In the genomic region with DNA sequence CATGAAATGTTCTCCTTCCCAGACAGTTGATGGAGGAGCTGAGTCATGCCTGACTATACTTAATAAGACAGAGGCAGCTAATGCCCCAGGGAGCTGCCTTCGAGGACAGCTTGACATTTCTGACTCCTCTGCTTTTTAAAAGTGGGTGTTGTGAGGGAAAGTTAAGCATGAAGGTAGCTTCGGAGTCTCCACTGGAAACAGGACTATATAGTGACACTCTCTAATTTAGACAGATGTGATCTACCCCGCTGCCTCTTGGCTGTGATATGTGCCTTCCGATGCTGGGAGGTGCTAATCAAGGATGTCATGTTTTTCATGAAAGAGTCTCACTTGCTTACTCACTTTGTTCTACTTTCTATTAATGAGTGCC, we compare ENCODE assay signal across 9 cellular contexts.
DNase-seq lines count a peak whose midpoint lies in the region; ATAC-seq and TF ChIP-seq lines count a peak whose summit lies in the region.
"Had no signal": no experiment of that assay in that cellular context is flagged by ENCODE, and none has a peak within 500 bp of the region (broad histone marks: within the 10 kb centered on the region; RNA-seq: fewer than 3 reads in every experiment).

No MANE protein-coding gene starts in this region.

- no peak for TF ChIP-seq CTCF in thyroid gland (IDR thresholded peaks at IDR 0.05)

- H3K36me3 ChIP-seq in CD4-positive, alpha-beta memory T cell (ENCODE audit: insufficient read depth, low read length) = no peaks in the 10 kb centered on the region
- H3K36me3 ChIP-seq in mesendoderm (ENCODE audit: control insufficient read depth, insufficient read depth, low read length) (no peaks in the 10 kb centered on the region), thyroid gland (no peaks in the 10 kb centered on the region)

- H2AK5ac ChIP-seq in mesendoderm (ENCODE audit: low read length) = no peak overlapping the region

- DNase-seq in CD4-positive, alpha-beta memory T cell = peak in 4 of 5 donors; percentile 3 to 20 (median 16)
- DNase-seq in HS-27A (ENCODE audit: low read depth) (peak; percentile 50), mesendoderm (peak; percentile 73), COR-L47 (lab: John Stamatoyannopoulos, UW) (no peak), thyroid gland (no peak)
- peak; percentile 61 for DNase-seq in activated naive CD4-positive, alpha-beta T cell treated with anti-CD3 and anti-CD28 coated beads for 36 hours

- H3K27me3 ChIP-seq in CD4-positive, alpha-beta memory T cell (ENCODE audit: insufficient read depth, low read length) = no peaks in the 10 kb centered on the region
- H3K27me3 ChIP-seq in mesendoderm (ENCODE audit: insufficient read depth, low read length, poor library complexity) = no peaks in the 10 kb centered on the region
- H3K27me3 ChIP-seq in thyroid gland = no peaks in the 10 kb centered on the region

- H3K27ac Mint-ChIP-seq in CD4-positive, alpha-beta memory T cell = peak overlapping the region in 6 of 7 donors; percentile 6 to 49 (median 16)
- H3K27ac Mint-ChIP-seq in activated naive CD4-positive, alpha-beta T cell treated with anti-CD3 and anti-CD28 coated beads for 36 hours = peak overlapping the region; percentile 88

- H3K27ac ChIP-seq in CD4-positive, alpha-beta memory T cell (ENCODE audit: low read depth, low read length) = no peak overlapping the region
- H3K27ac ChIP-seq in mesendoderm (ENCODE audit: low read depth, low read length) (no peak overlapping the region), thyroid gland (no peak overlapping the region)

- no peak overlapping the region for H3K4me3 ChIP-seq in CD4-positive, alpha-beta memory T cell (ENCODE audit: low read length in 2 of 2)
- no peak overlapping the region for H3K4me3 ChIP-seq in mesendoderm (ENCODE audit: low read length)
- no peak overlapping the region for H3K4me3 ChIP-seq in thyroid gland (replicated peaks in 1 of 3)
- H3K4me3 ChIP-seq: K562 had no signal

- peak overlapping the region; percentile 64 for H3K18ac ChIP-seq in mesendoderm (ENCODE audit: low read length)

- no peak for TF ChIP-seq POLR2A in thyroid gland (IDR thresholded peaks at IDR 0.05)

- no peak overlapping the region for H2BK15ac ChIP-seq in mesendoderm (replicated peaks; ENCODE audit: low read depth)

- no peak overlapping the region for H2BK120ac ChIP-seq in mesendoderm (ENCODE audit: low read depth, low read length)

- H3K9me3 Mint-ChIP-seq in CD4-positive, alpha-beta memory T cell = no peaks in the 10 kb centered on the region
- no peaks in the 10 kb centered on the region for H3K9me3 Mint-ChIP-seq in activated naive CD4-positive, alpha-beta T cell treated with anti-CD3 and anti-CD28 coated beads for 36 hours

- H3K4ac ChIP-seq in mesendoderm (ENCODE audit: low read depth, low read length) = no peak overlapping the region

- no CpG with 5 or more reads among the region's 4 CpGs for WGBS in mesendoderm (ENCODE audit: extremely low coverage, insufficient coverage, low lambda C conversion rate)
- WGBS in thyroid gland, 2 donors = 68% methylated on average over 4 of the region's 4 CpGs

- H3K4me1 Mint-ChIP-seq in CD4-positive, alpha-beta memory T cell = peaks cover 15 to 23% (median 18%) of the 10 kb centered on the region in 4 donors
- peaks cover 34% of the 10 kb centered on the region for H3K4me1 Mint-ChIP-seq in activated naive CD4-positive, alpha-beta T cell treated with anti-CD3 and anti-CD28 coated beads for 36 hours (ENCODE audit: low read depth)

- POLR2A ChIA-PET in CD4-positive, alpha-beta memory T cell (lab: Charles Lee; ENCODE audit: partially characterized antibody) = no interaction called here

- no peaks in the 10 kb centered on the region for H3K79me1 ChIP-seq in mesendoderm (ENCODE audit: low read length)

- H4K8ac ChIP-seq in mesendoderm (ENCODE audit: low read depth, low read length) = no peak overlapping the region

- H2BK5ac ChIP-seq in mesendoderm (ENCODE audit: low read length) = no peak overlapping the region

- H4K5ac ChIP-seq in mesendoderm (ENCODE audit: low read length) = no peak overlapping the region

- peaks cover 3 to 15% of the 10 kb centered on the region in 2 donors for H3K36me3 Mint-ChIP-seq in CD4-positive, alpha-beta memory T cell
- peaks cover 12% of the 10 kb centered on the region for H3K36me3 Mint-ChIP-seq in activated naive CD4-positive, alpha-beta T cell treated with anti-CD3 and anti-CD28 coated beads for 36 hours (ENCODE audit: low read depth)

- H3K4me2 ChIP-seq in mesendoderm (ENCODE audit: low read length) = no peak overlapping the region

- H3K4me3 Mint-ChIP-seq in CD4-positive, alpha-beta memory T cell = peak overlapping the region in 7 of 8 donors; percentile 4 to 68 (median 26)
- peak overlapping the region; percentile 50 for H3K4me3 Mint-ChIP-seq in activated naive CD4-positive, alpha-beta T cell treated with anti-CD3 and anti-CD28 coated beads for 36 hours

- H3K4me1 ChIP-seq in CD4-positive, alpha-beta memory T cell (ENCODE audit: insufficient read depth, low read length) = peaks cover 22% of the 10 kb centered on the region
- H3K4me1 ChIP-seq in mesendoderm (ENCODE audit: control insufficient read depth, low read depth, low read length) (peaks cover 6% of the 10 kb centered on the region), thyroid gland (no peaks in the 10 kb centered on the region)

- CTCF ChIA-PET in CD4-positive, alpha-beta memory T cell (lab: Charles Lee; ENCODE audit: partially characterized antibody) = no interaction called here
- CTCF ChIA-PET in activated naive CD4-positive, alpha-beta T cell treated with anti-CD3 and anti-CD28 coated beads for 36 hours (lab: Charles Lee) = interaction anchor here (0.9 kb wide), 1 partner anchor 35 kb away, joined by 4 read pairs; no protein-coding TSS in a partner anchor

- no peak overlapping the region for H3K56ac ChIP-seq in mesendoderm (ENCODE audit: low read length)

- no peaks in the 10 kb centered on the region for H3K79me2 ChIP-seq in mesendoderm (ENCODE audit: control insufficient read depth, insufficient read depth, low read length)

- no peak overlapping the region for H3K9ac ChIP-seq in mesendoderm (ENCODE audit: low read length)

- no peaks in the 10 kb centered on the region for H3K9me3 ChIP-seq in CD4-positive, alpha-beta memory T cell (ENCODE audit: control insufficient read depth in 1 of 2, low read length in 2 of 2)
- H3K9me3 ChIP-seq in thyroid gland = no peaks in the 10 kb centered on the region

- intact Hi-C loops in CD4-positive, alpha-beta memory T cell (cut with micrococcal nuclease) = no loop called here
- intact Hi-C loops in activated naive CD4-positive, alpha-beta T cell treated with anti-CD3 and anti-CD28 coated beads for 36 hours (cut with micrococcal nuclease) = loop anchor here (1.0 to 10.0 kb wide), 8 partner anchors 20 to 1262 kb away; a partner anchor contains a TSS
- intact Hi-C loops in thyroid gland (cut with DNase I) = no loop called here

- no peaks in the 10 kb centered on the region for H3K27me3 Mint-ChIP-seq in CD4-positive, alpha-beta memory T cell
- H3K27me3 Mint-ChIP-seq in activated naive CD4-positive, alpha-beta T cell treated with anti-CD3 and anti-CD28 coated beads for 36 hours (ENCODE audit: low read depth) = no peaks in the 10 kb centered on the region

- H3K23ac ChIP-seq in mesendoderm (ENCODE audit: low read length) = no peak overlapping the region

- peak; percentile 89 for ATAC-seq in GM19467 (IDR thresholded peaks at IDR 0.05; ENCODE audit: unreplicated experiment)
- ATAC-seq in GM19455 (IDR thresholded peaks at IDR 0.05; ENCODE audit: unreplicated experiment) = no peak
- ATAC-seq: K562 had no signal

Comparison
In these comparisons a context has a peak if more than half of its experiments do, and no peak if none do; other contexts are left out.
1. DNase-seq: peak in CD4-positive, alpha-beta memory T cell (4 of 5), HS-27A (single experiment), activated naive CD4-positive, alpha-beta T cell treated with anti-CD3 and anti-CD28 coated beads for 36 hours (single experiment) and mesendoderm (single experiment); none in COR-L47 (single experiment) and thyroid gland (0 of 2).